ENCODE assay signal across 8 cellular contexts in the genomic region with DNA sequence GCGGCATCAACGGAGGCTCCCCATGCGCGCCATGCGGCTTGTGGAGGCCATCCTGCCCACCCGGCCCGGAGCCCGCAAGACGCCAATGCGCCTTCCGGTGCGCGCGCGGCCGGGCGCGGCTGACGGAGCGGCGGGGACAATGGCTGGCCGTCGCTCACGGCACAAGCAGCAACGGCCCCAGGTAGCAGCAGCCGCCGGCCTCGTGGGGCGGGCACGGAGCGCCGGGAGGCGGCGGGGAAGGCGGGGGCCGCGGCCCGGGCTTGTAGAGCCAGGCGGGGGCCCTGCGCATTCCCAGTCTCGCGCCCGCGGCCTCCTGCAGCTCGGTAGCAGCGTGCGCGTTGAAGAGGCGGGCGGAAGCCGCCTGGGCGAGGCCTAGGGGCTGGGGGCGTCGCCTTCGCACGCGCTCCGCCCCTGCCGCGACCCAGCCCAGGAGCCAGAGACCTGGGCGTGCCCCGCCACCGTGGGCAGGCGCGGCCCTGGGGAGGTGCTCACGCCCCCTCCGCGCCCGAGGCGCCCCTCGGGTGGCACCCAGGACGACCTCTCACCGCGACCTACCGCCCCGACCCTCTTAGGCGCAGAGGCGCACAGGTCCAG.
DNase-seq lines count a peak whose midpoint lies in the region; ATAC-seq, FAIRE-seq and TF ChIP-seq lines count a peak whose summit lies in the region.
"Not testable (repeated sequence)": the region's sequence is repeated elsewhere in the genome, so short reads cannot be mapped to it uniquely, and the experiment has no call there.

No MANE protein-coding gene starts in this region.

- not testable (repeated sequence) for H3K4me1 ChIP-seq in A549, right lobe of liver

- H3K27me3 ChIP-seq in right lobe of liver = not testable (repeated sequence)

- H3K27ac Mint-ChIP-seq in activated naive CD4-positive, alpha-beta T cell treated with anti-CD3 and anti-CD28 coated beads, Interleukin-2, amount 50 U/mL, for 72 hours = not testable (repeated sequence)

- not testable (repeated sequence) for H3K36me3 ChIP-seq in right lobe of liver

- POLR2A ChIA-PET in A549 (lab: Yijun Ruan, JAX) = not testable (repeated sequence)

- not testable (repeated sequence) for H3K4me3 ChIP-seq in A549, right lobe of liver

- WGBS in A549 (ENCODE audit: missing lambda C conversion rate) = no CpG with 5 or more reads among the region's 78 CpGs
- no CpG with 5 or more reads among the region's 78 CpGs for WGBS in right lobe of liver (ENCODE audit: insufficient coverage, low coverage, low lambda C conversion rate, missing lambda C conversion rate)

- not testable (repeated sequence) for H3K36me3 Mint-ChIP-seq in activated naive CD4-positive, alpha-beta T cell treated with anti-CD3 and anti-CD28 coated beads, Interleukin-2, amount 50 U/mL, for 72 hours

- intact Hi-C loops in right lobe of liver (cut with DNase I) = not testable (repeated sequence)

- not testable (repeated sequence) for DNase-seq in A549 (ENCODE audit: low read depth in 1 of 2, low spot score in 1 of 2); activated naive CD4-positive, alpha-beta T cell treated with anti-CD3 and anti-CD28 coated beads, Interleukin-2, amount 50 U/mL, for 72 hours (ENCODE audit: low spot score in 2 of 2); right lobe of liver

- TF ChIP-seq RAD21 in A549 (conservative IDR thresholded peaks at IDR 0.05 in 1 of 2, IDR thresholded peaks at IDR 0.05 in 1 of 2) = not testable (repeated sequence)

- H3K27ac ChIP-seq in A549, right lobe of liver: not testable (repeated sequence)

- TF ChIP-seq POLR2A in A549 (IDR thresholded peaks at IDR 0.05; ENCODE audit: low read length); right lobe of liver (IDR thresholded peaks at IDR 0.05): not testable (repeated sequence)

- H3K9me3 Mint-ChIP-seq in activated naive CD4-positive, alpha-beta T cell treated with anti-CD3 and anti-CD28 coated beads, Interleukin-2, amount 50 U/mL, for 72 hours = not testable (repeated sequence)

- not testable (repeated sequence) for TF ChIP-seq EP300 in A549 (IDR thresholded peaks at IDR 0.05)

- peak; percentile 97 to 98 for ATAC-seq in A549
- ATAC-seq in GM18907 (IDR thresholded peaks at IDR 0.05; ENCODE audit: unreplicated experiment) = peak; percentile 98
- ATAC-seq in GM21390 (IDR thresholded peaks at IDR 0.05; ENCODE audit: unreplicated experiment) = peak; percentile 97
- peak; percentile 98 for ATAC-seq in HG02678 (IDR thresholded peaks at IDR 0.05; ENCODE audit: unreplicated experiment)
- peak; percentile 100 for ATAC-seq in HG03097 (IDR thresholded peaks at IDR 0.05; ENCODE audit: low FRiP score, unreplicated experiment)
- ATAC-seq in HG03565 (IDR thresholded peaks at IDR 0.05; ENCODE audit: unreplicated experiment) = peak; percentile 95
- ATAC-seq in activated naive CD4-positive, alpha-beta T cell treated with anti-CD3 and anti-CD28 coated beads, Interleukin-2, amount 50 U/mL, for 72 hours = peak; percentile 98
- peak; percentile 96 to 99 (median 98) for ATAC-seq in right lobe of liver

- not testable (repeated sequence) for H3K4me2 ChIP-seq in A549

- CTCF ChIA-PET in A549 (lab: Yijun Ruan, JAX) = not testable (repeated sequence)

- TF ChIP-seq CTCF in A549 (IDR thresholded peaks at IDR 0.05); right lobe of liver (IDR thresholded peaks at IDR 0.05): not testable (repeated sequence)

- not testable (repeated sequence) for FAIRE-seq in A549 (lab: Jason Lieb, UNC)

- not testable (repeated sequence) for H3K9me3 ChIP-seq in A549, right lobe of liver
